ENCODE assay signal across 11 cellular contexts in the genomic region with DNA sequence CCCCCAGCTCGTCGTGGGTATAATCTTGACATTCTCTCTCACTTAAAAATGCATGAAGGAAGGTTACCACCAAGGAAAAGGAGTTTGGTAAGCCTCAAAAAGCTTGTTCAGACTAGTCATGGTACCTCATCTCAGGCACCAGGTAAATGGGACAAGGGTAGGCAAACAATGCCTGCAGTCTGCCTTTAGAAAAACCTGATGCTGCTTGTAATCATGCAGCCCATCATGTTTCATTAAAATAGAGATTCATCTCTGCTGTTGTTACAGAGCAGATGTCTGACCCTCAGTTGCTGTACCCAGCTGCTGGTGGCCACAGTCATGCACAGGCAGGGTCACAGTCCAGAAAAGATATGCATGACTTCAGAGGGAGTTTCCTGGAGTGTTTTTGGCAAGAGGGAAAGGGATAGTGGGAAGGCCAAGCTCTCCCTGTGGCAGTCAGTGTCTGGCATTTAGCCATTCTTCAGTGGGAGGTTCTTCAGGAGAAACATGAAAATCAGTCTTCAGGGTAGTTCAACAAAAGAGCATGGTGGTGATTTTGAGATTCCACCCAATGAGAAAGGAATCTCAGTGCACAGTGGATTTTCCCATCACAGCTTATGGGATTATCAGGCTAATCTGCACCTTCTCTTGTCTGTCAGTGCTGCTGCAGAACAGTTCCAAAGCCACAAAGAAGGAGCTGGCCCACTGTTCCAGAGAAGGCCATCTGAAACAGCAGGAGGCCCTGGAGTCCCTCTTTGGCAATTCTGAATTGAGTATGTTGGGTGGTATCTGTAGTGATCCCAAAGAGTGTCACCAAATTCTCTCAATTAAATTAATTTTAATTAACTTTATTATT.
DNase-seq lines count a peak whose midpoint lies in the region; ATAC-seq and TF ChIP-seq lines count a peak whose summit lies in the region.
"Had no signal": no experiment of that assay in that cellular context is flagged by ENCODE, and none has a peak within 500 bp of the region (broad histone marks: within the 10 kb centered on the region; RNA-seq: fewer than 3 reads in every experiment).

No MANE protein-coding gene starts in this region.

- peak; percentile 96 for DNase-seq in AG10803 (ENCODE audit: low read depth)
- peak; percentile 25 for DNase-seq in NCI-H524 treated with DMSO at 0.1 percent for 48 hours (lab: John Stamatoyannopoulos, UW)
- DNase-seq in epithelial cell of esophagus (ENCODE audit: low read depth): peak; percentile 79
- peak; percentile 19 for DNase-seq in mucosa of gallbladder (ENCODE audit: low spot score)
- no peak for DNase-seq in occipital lobe (lab: John Stamatoyannopoulos, UW)
- no peak for DNase-seq in HAP-1 (ENCODE audit: low spot score in 2 of 2)
- DNase-seq: naive B cell, NCI-H2107, T-cell had no signal

- TF ChIP-seq CTCF in AG10803 (conservative IDR thresholded peaks at IDR 0.05; ENCODE audit: low read length) (no peak), epithelial cell of esophagus (IDR thresholded peaks at IDR 0.05; ENCODE audit: insufficient read depth, low read depth, low read length, missing control alignments) (no peak)

- in situ Hi-C loops in HAP-1 (cut with MboI; ENCODE audit: low sequenced_read_pairs): no loop called here

- no peaks in the 10 kb centered on the region for H3K36me3 ChIP-seq in HAP-1 (replicated peaks)

- H3K4me3 ChIP-seq in AG10803 (ENCODE audit: low read length) (no peak overlapping the region), epithelial cell of esophagus (ENCODE audit: low read length) (no peak overlapping the region), HAP-1 (no peak overlapping the region)

- H3K9me3 ChIP-seq in HAP-1: no peaks in the 10 kb centered on the region

- no peaks in the 10 kb centered on the region for H3K27me3 ChIP-seq in HAP-1 (ENCODE audit: low read depth)

- ATAC-seq in GM21786 (IDR thresholded peaks at IDR 0.05; ENCODE audit: unreplicated experiment) (no peak), HG03039 (IDR thresholded peaks at IDR 0.05; ENCODE audit: unreplicated experiment) (no peak)
- ATAC-seq: T-cell had no signal

- H3K4me1 ChIP-seq in HAP-1: no peaks in the 10 kb centered on the region

Comparison
In these comparisons a context has a peak if more than half of its experiments do, and no peak if none do; other contexts are left out.
1. DNase-seq: peak in AG10803 (single experiment), NCI-H524 treated with DMSO at 0.1 percent for 48 hours (single experiment), epithelial cell of esophagus (single experiment) and mucosa of gallbladder (single experiment); none in occipital lobe (single experiment) and HAP-1 (0 of 2).